In the genomic region with DNA sequence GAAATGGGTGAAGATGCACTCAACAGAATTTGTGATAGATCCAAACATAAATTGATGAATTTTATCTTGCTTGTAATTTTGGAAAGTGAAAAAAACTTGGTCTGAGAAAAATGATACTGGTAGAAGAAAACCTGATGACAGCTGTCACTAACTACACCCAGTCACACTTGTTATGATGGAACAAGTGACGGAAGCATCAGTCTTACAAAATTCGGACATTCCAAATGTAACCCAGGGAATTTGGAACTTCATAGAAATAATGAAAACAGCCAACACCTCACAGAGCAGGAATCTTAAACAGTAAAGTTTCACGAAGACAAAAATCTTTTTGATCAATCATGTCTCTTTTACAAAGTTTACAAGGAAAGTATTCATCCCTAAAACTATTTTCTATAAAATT, we compare ENCODE assay signal across 16 cellular contexts.
DNase-seq lines count a peak whose midpoint lies in the region; ATAC-seq and TF ChIP-seq lines count a peak whose summit lies in the region.
"Had no signal": no experiment of that assay in that cellular context is flagged by ENCODE, and none has a peak within 500 bp of the region (broad histone marks: within the 10 kb centered on the region; RNA-seq: fewer than 3 reads in every experiment).

No MANE protein-coding gene starts in this region.

- peak overlapping the region; percentile 47; the same call in 1 of the 2 replicates for H4K5ac ChIP-seq in IMR-90 (ENCODE audit: low read depth, low read length)

- in situ Hi-C loops in IMR-90 (cut with MboI; ENCODE audit: low sequenced_read_pairs): loop anchor here (5.0 to 10.0 kb wide), 2 partner anchors 65 to 187 kb away; no protein-coding TSS in a partner anchor

- POLR2A ChIA-PET in IMR-90 (lab: Charles Lee; ENCODE audit: unreplicated experiment): no interaction called here

- H3K9me3 ChIP-seq in IMR-90 (ENCODE audit: control insufficient read depth, insufficient read depth, low read length): no peaks in the 10 kb centered on the region
- no peaks in the 10 kb centered on the region for H3K9me3 ChIP-seq in RWPE2 (ENCODE audit: severe bottlenecking)
- H3K9me3 ChIP-seq in osteoblast (ENCODE audit: low read depth, low read length): no peaks in the 10 kb centered on the region
- H3K9me3 ChIP-seq: HAP-1 had no signal

- no peaks in the 10 kb centered on the region for H3K4me1 Mint-ChIP-seq in effector memory CD8-positive, alpha-beta T cell (ENCODE audit: low read depth in 2 of 2)

- no peak overlapping the region for H3K9ac ChIP-seq in IMR-90 (ENCODE audit: low read depth, low read length)

- peak overlapping the region; percentile 93 for H2BK20ac ChIP-seq in IMR-90 (ENCODE audit: low read depth, low read length)

- H3K36me3 ChIP-seq in IMR-90 (ENCODE audit: control insufficient read depth, insufficient read depth, low read length): no peaks in the 10 kb centered on the region; the same call in 1 of the 2 replicates
- no peaks in the 10 kb centered on the region for H3K36me3 ChIP-seq in RWPE2 (ENCODE audit: low read depth)
- no peaks in the 10 kb centered on the region for H3K36me3 ChIP-seq in osteoblast (ENCODE audit: insufficient read depth, low read length)
- H3K36me3 ChIP-seq: HAP-1 had no signal

- H2AK5ac ChIP-seq in IMR-90 (ENCODE audit: low read depth, low read length): peak overlapping the region; percentile 81; the same call in 1 of the 2 replicates

- H3K56ac ChIP-seq in IMR-90 (ENCODE audit: extremely low read depth, insufficient read depth, low read length): no peak overlapping the region

- H3K27me3 ChIP-seq in IMR-90 (ENCODE audit: control insufficient read depth, insufficient read depth, low read length) (no peaks in the 10 kb centered on the region), RWPE2 (ENCODE audit: insufficient read depth, poor library complexity, severe bottlenecking) (no peaks in the 10 kb centered on the region), osteoblast (ENCODE audit: insufficient read depth, low read length) (no peaks in the 10 kb centered on the region)

- no peak overlapping the region for H2AK9ac ChIP-seq in IMR-90 (replicated peaks; ENCODE audit: low read depth, low read length, poor library complexity)

- dilution Hi-C loops in IMR-90 (cut with HindIII; ENCODE audit: low sequenced_read_pairs, unreplicated experiment): no loop called here

- no peaks in the 10 kb centered on the region; the same call in 1 of the 2 replicates for H4K20me1 ChIP-seq in IMR-90 (ENCODE audit: insufficient read depth, low read length)
- H4K20me1 ChIP-seq in osteoblast (ENCODE audit: insufficient read depth, low read length): no peaks in the 10 kb centered on the region

- H4K91ac ChIP-seq in IMR-90 (ENCODE audit: insufficient read depth, low read depth, low read length): no peak overlapping the region

- H2AFZ ChIP-seq in IMR-90 (replicated peaks; ENCODE audit: low read length, poor library complexity) (no peak overlapping the region), osteoblast (ENCODE audit: low read length) (no peak overlapping the region)

- no peak for TF ChIP-seq POLR2A in IMR-90 (IDR thresholded peaks at IDR 0.05; ENCODE audit: low read depth, low read length)

- H3K9me1 ChIP-seq in IMR-90 (ENCODE audit: insufficient read depth, low read length): peaks cover 18% of the 10 kb centered on the region

- H3K4me3 ChIP-seq in IMR-90 (ENCODE audit: insufficient read depth, low read depth, low read length): no peak overlapping the region
- no peak overlapping the region for H3K4me3 ChIP-seq in RWPE2 (ENCODE audit: severe bottlenecking)
- no peak overlapping the region for H3K4me3 ChIP-seq in osteoblast (ENCODE audit: insufficient read depth, low read length)
- H3K4me3 ChIP-seq: HAP-1, K562 had no signal

- no peak overlapping the region for H3K27ac Mint-ChIP-seq in effector memory CD8-positive, alpha-beta T cell
- H3K27ac Mint-ChIP-seq: CD4-positive, alpha-beta T cell had no signal

- CTCF ChIA-PET in IMR-90 (lab: Yijun Ruan, JAX): interaction anchor here (1.0 kb wide), 1 partner anchor 98 kb away, joined by 3 read pairs; no protein-coding TSS in a partner anchor

- H3K14ac ChIP-seq in IMR-90 (replicated peaks; ENCODE audit: low read depth, low read length): peak overlapping the region; percentile 69

- intact Hi-C loops in IMR-90 (cut with micrococcal nuclease): no loop called here

- DNase-seq in IMR-90: no peak
- no peak for DNase-seq in RWPE2 (ENCODE audit: low spot score)
- DNase-seq in osteoblast (ENCODE audit: insufficient read length, low spot score, missing footprints): no peak
- no peak for DNase-seq in effector memory CD8-positive, alpha-beta T cell
- no peak for DNase-seq in OCI-M1 (lab: John Stamatoyannopoulos, UW)
- DNase-seq: AML-193; CD4-positive, alpha-beta T cell; DMS153; DMS79; GDM1 had no signal

- peaks cover 0 to 8% of the 10 kb centered on the region in 2 donors for H3K27me3 Mint-ChIP-seq in effector memory CD8-positive, alpha-beta T cell

- H3K18ac ChIP-seq in IMR-90 (ENCODE audit: low read depth, low read length): peak overlapping the region; percentile 7; the same call in 1 of the 2 replicates

- H3K36me3 Mint-ChIP-seq in effector memory CD8-positive, alpha-beta T cell (ENCODE audit: insufficient read depth): no peaks in the 10 kb centered on the region

- H3K4ac ChIP-seq in IMR-90 (ENCODE audit: low read depth, low read length): peak overlapping the region; percentile 28; the same call in 1 of the 2 replicates

- WGBS in IMR-90 (ENCODE audit: extremely low coverage in 2 of 2, insufficient read length in 1 of 2), 2 experiments: no CpG with 5 or more reads among the region's 3 CpGs

- H2BK5ac ChIP-seq in IMR-90 (ENCODE audit: low read depth, low read length, poor library complexity, severe bottlenecking): peak overlapping the region; percentile 98

- H4K8ac ChIP-seq in IMR-90 (ENCODE audit: low read depth in 2 of 2, low read length in 2 of 2): peak overlapping the region; percentile 61 to 94; a peak in 3 of 4 replicates

- peak overlapping the region; percentile 80; the same call in 2 of the 3 replicates for H2BK15ac ChIP-seq in IMR-90 (ENCODE audit: low read depth, low read length)

- no peaks in the 10 kb centered on the region for H3K9me3 Mint-ChIP-seq in effector memory CD8-positive, alpha-beta T cell
- H3K9me3 Mint-ChIP-seq: CD4-positive, alpha-beta T cell had no signal

- no peak overlapping the region for H3K27ac ChIP-seq in IMR-90 (ENCODE audit: insufficient read depth, low read length)
- H3K27ac ChIP-seq in RWPE2 (ENCODE audit: poor library complexity, severe bottlenecking): peak overlapping the region; percentile 98
- H3K27ac ChIP-seq in osteoblast (ENCODE audit: low read depth, low read length): peak overlapping the region; percentile 91
- H3K27ac ChIP-seq: C4-2B, HL-60 had no signal

- H3K79me1 ChIP-seq in IMR-90 (ENCODE audit: low read depth in 1 of 2, low read length in 2 of 2): peaks cover 11 to 57% of the 10 kb centered on the region in 2 experiments

- peaks cover 26% of the 10 kb centered on the region for H3K4me1 ChIP-seq in IMR-90 (ENCODE audit: control insufficient read depth, insufficient read depth, low read length)
- peaks cover 36% of the 10 kb centered on the region for H3K4me1 ChIP-seq in RWPE2 (ENCODE audit: insufficient read depth, poor library complexity, severe bottlenecking)
- peaks cover 44% of the 10 kb centered on the region for H3K4me1 ChIP-seq in osteoblast (ENCODE audit: insufficient read depth, low read length)
- H3K4me1 ChIP-seq: HAP-1 had no signal

- no peak overlapping the region for H3K4me3 Mint-ChIP-seq in effector memory CD8-positive, alpha-beta T cell
- H3K4me3 Mint-ChIP-seq: CD4-positive, alpha-beta T cell had no signal

- H3K79me2 ChIP-seq in osteoblast (ENCODE audit: insufficient read depth, low read length): no peaks in the 10 kb centered on the region

- TF ChIP-seq RAD21 in IMR-90 (IDR thresholded peaks at IDR 0.05; ENCODE audit: low read length): no peak

- BruUV-seq in IMR-90 (replicated peaks; lab: Mats Ljungman, UMichigan): no TSS peak

- no peak for TF ChIP-seq CTCF in IMR-90 (conservative IDR thresholded peaks at IDR 0.05; ENCODE audit: low read depth, low read length)
- TF ChIP-seq CTCF in RWPE2 (IDR thresholded peaks at IDR 0.05; ENCODE audit: poor library complexity, severe bottlenecking): no peak
- TF ChIP-seq CTCF in osteoblast (IDR thresholded peaks at IDR 0.05; ENCODE audit: extremely low read depth, low read depth, low read length): no peak

- ATAC-seq in IMR-90 (ENCODE audit: low read depth) (no peak), RWPE2 (ENCODE audit: low read depth) (no peak), GM21576 (IDR thresholded peaks at IDR 0.05; ENCODE audit: unreplicated experiment) (no peak), GM21423 (IDR thresholded peaks at IDR 0.05; ENCODE audit: unreplicated experiment) (no peak)
- ATAC-seq in effector memory CD8-positive, alpha-beta T cell (replicated peaks): no peak
- ATAC-seq: K562 had no signal

- H2BK120ac ChIP-seq in IMR-90 (ENCODE audit: low read depth, low read length): peak overlapping the region; percentile 98

- H3K23ac ChIP-seq in IMR-90 (ENCODE audit: low read depth, low read length): no peak overlapping the region

- H3K4me2 ChIP-seq in IMR-90 (ENCODE audit: low read depth, low read length) (no peak overlapping the region), osteoblast (ENCODE audit: insufficient read depth, low read length) (no peak overlapping the region)

TF ChIP-seq in IMR-90, 13 proteins besides CTCF, POLR2A, EP300 and RAD21 (continues in another document):
- no peak for TF ChIP-seq SMC3 (IDR thresholded peaks at IDR 0.05; ENCODE audit: low read depth, low read length)
- no peak for TF ChIP-seq MXI1 (IDR thresholded peaks at IDR 0.05; ENCODE audit: borderline replicate concordance, low read depth, low read length)
- TF ChIP-seq MAFK (IDR thresholded peaks at IDR 0.05; ENCODE audit: low read depth, low read length): no peak
- TF ChIP-seq USF2 (IDR thresholded peaks at IDR 0.05; ENCODE audit: low read depth, low read length): no peak
- TF ChIP-seq CHD1 (IDR thresholded peaks at IDR 0.05; ENCODE audit: low read depth, low read length): no peak
- TF ChIP-seq NFE2L2 (IDR thresholded peaks at IDR 0.05; ENCODE audit: low read depth, low read length): no peak
- no peak for TF ChIP-seq MAZ (IDR thresholded peaks at IDR 0.05; ENCODE audit: borderline replicate concordance, low read depth, low read length)
- TF ChIP-seq RCOR1 (IDR thresholded peaks at IDR 0.05; ENCODE audit: insufficient replicate concordance, low read length): no peak
- TF ChIP-seq CEBPB (IDR thresholded peaks at IDR 0.05; ENCODE audit: low read depth, low read length): no peak
- no peak for TF ChIP-seq BHLHE40 (IDR thresholded peaks at IDR 0.05; ENCODE audit: low read depth, low read length)
- TF ChIP-seq FOS (IDR thresholded peaks at IDR 0.05; ENCODE audit: low read depth, low read length): no peak
